1 cellular context compared by ENCODE assay signal in the genomic region with DNA sequence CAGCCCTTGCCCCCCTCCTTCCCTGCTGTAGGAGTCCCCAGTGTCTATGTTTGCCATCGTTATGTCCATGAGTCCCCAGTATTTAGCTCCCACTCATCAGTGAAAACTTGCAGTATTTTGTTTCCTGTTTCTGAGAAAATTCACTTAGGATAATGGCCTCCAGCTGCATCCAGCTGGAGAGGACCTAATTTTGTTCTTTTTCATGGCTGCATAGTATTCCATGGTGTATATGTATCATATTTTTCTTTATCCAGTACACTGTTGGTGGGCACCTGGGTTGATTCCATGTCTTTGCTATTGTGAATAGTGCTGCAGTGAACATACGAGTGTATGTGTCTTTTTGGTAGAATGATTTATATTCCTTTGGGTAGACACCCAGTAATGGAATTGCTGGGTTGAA.
TF ChIP-seq lines count a peak whose summit lies in the region.

No MANE protein-coding gene starts in this region.

TF ChIP-seq in A549, 52 proteins besides CTCF, POLR2A, EP300 and RAD21 (continued from another document):
- TF ChIP-seq, protein P1, sequence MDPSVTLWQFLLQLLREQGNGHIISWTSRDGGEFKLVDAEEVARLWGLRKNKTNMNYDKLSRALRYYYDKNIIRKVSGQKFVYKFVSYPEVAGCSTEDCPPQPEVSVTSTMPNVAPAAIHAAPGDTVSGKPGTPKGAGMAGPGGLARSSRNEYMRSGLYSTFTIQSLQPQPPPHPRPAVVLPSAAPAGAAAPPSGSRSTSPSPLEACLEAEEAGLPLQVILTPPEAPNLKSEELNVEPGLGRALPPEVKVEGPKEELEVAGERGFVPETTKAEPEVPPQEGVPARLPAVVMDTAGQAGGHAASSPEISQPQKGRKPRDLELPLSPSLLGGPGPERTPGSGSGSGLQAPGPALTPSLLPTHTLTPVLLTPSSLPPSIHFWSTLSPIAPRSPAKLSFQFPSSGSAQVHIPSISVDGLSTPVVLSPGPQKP (IDR thresholded peaks at IDR 0.05; ENCODE audit: low read depth, low read length): no peak
- no peak for TF ChIP-seq HOXA7 (CRISPR knock-in tag; IDR thresholded peaks at IDR 0.05)
- no peak for TF ChIP-seq FOXS1 (CRISPR knock-in tag; IDR thresholded peaks at IDR 0.05)
- TF ChIP-seq KDM1A (IDR thresholded peaks at IDR 0.05; ENCODE audit: low read depth): no peak
- TF ChIP-seq, protein P2, sequence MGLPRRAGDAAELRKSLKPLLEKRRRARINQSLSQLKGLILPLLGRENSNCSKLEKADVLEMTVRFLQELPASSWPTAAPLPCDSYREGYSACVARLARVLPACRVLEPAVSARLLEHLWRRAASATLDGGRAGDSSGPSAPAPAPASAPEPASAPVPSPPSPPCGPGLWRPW (IDR thresholded peaks at IDR 0.05): no peak
- no peak for TF ChIP-seq KDM5A (IDR thresholded peaks at IDR 0.05)
- TF ChIP-seq HEYL (CRISPR knock-in tag; IDR thresholded peaks at IDR 0.05): no peak
- TF ChIP-seq PHF8 (IDR thresholded peaks at IDR 0.05; ENCODE audit: borderline replicate concordance, low read depth): no peak
- TF ChIP-seq HOXB13 (CRISPR knock-in tag; IDR thresholded peaks at IDR 0.05; ENCODE audit: low read depth): no peak
